ENCODE assay signal across 12 cellular contexts in genomic region chr2:95053543-95053942, GRCh38.
DNase-seq lines count a peak whose midpoint lies in the region; ATAC-seq and TF ChIP-seq lines count a peak whose summit lies in the region.
"Had no signal": no experiment of that assay in that cellular context is flagged by ENCODE, and none has a peak within 500 bp of the region (broad histone marks: within the 10 kb centered on the region; RNA-seq: fewer than 3 reads in every experiment).

No MANE protein-coding gene starts in this region.

- no peaks in the 10 kb centered on the region for H3K27me3 ChIP-seq in iPS-15b (ENCODE audit: control insufficient read depth, insufficient read depth, low read length)
- H3K27me3 ChIP-seq: SJSA1, uterus had no signal

- ATAC-seq in HG03039 (IDR thresholded peaks at IDR 0.05; ENCODE audit: unreplicated experiment), result no peak
- ATAC-seq in HG02759 (IDR thresholded peaks at IDR 0.05; ENCODE audit: unreplicated experiment), result no peak

- no peaks in the 10 kb centered on the region for H3K9me3 ChIP-seq in iPS-15b (ENCODE audit: control insufficient read depth, insufficient read depth, low read length)
- H3K9me3 ChIP-seq: SJSA1, uterus had no signal

- TF ChIP-seq CTCF in 22Rv1 (IDR thresholded peaks at IDR 0.05), result peak; percentile 39

- H3K27ac ChIP-seq in 22Rv1, result no peak overlapping the region
- H3K27ac ChIP-seq: SJSA1, uterus had no signal

- DNase-seq in DMS53 (lab: John Stamatoyannopoulos, UW) (peak; percentile 89), RPMI8226 (peak; percentile 75), NCI-H1092 (lab: John Stamatoyannopoulos, UW) (no peak), NCI-H1436 treated with DMSO at 0.1 percent for 48 hours (lab: John Stamatoyannopoulos, UW) (no peak)
- DNase-seq: DMS153, NCI-H2029 treated with DMSO at 0.1 percent for 48 hours, uterus had no signal

- H3K4me1 ChIP-seq in iPS-15b (ENCODE audit: control insufficient read depth, insufficient read depth, low read length), result no peaks in the 10 kb centered on the region
- H3K4me1 ChIP-seq: SJSA1, uterus had no signal

- no peak overlapping the region for H3K9ac ChIP-seq in iPS-15b (ENCODE audit: low read depth, low read length)

- H3K36me3 ChIP-seq in iPS-15b (ENCODE audit: control insufficient read depth, insufficient read depth, low read length), result no peaks in the 10 kb centered on the region
- H3K36me3 ChIP-seq: SJSA1, uterus had no signal

- peak overlapping the region; percentile 4 for H3K4me3 ChIP-seq in iPS-15b (ENCODE audit: low read depth, low read length)
- H3K4me3 ChIP-seq: SJSA1, uterus had no signal

Comparison
In these comparisons a context has a peak if more than half of its experiments do, and no peak if none do; other contexts are left out.
1. DNase-seq: peak in DMS53 (single experiment) and RPMI8226 (single experiment); none in NCI-H1092 (single experiment) and NCI-H1436 treated with DMSO at 0.1 percent for 48 hours (single experiment).